ENCODE assay signal across 28 cellular contexts in genomic region chr1:66250075-66250474, GRCh38.
"Had no signal": no experiment of that assay in that cellular context is flagged by ENCODE, and none has a peak within 500 bp of the region (broad histone marks: within the 10 kb centered on the region; RNA-seq: fewer than 3 reads in every experiment).

No MANE protein-coding gene starts in this region.

- ATAC-seq: activated naive CD8-positive, alpha-beta T cell treated with anti-CD3 and anti-CD28 coated beads, Interleukin-2, amount 50 U/mL, for 24 hours; right lobe of liver; stimulated activated naive CD8-positive, alpha-beta T cell treated with anti-CD3 and anti-CD28 coated beads, Interleukin-15, Interleukin-2, amounts not matched to agents 100 U/mL and 50 U/mL, for 24 hours had no signal

- H3K9me3 ChIP-seq: esophagus squamous epithelium, left ventricle myocardium inferior, ovary, right lobe of liver, thoracic aorta, uterus had no signal

- H3K27me3 Mint-ChIP-seq: activated naive CD4-positive, alpha-beta T cell treated with anti-CD3 and anti-CD28 coated beads, Interleukin-2, amount 50 U/mL, for 24 hours; activated naive CD8-positive, alpha-beta T cell treated with anti-CD3 and anti-CD28 coated beads, Interleukin-2, amount 50 U/mL, for 24 hours; activated T-cell treated with anti-CD3 and anti-CD28 coated beads, Interleukin-2, amount 50 U/mL, for 24 hours; dendritic cell treated with granulocyte-macrophage colony-stimulating factor and Interleukin-4, amounts not matched to agents 40 ng/mL and 50 ng/mL, for 4 days had no signal

- H3K27me3 ChIP-seq: esophagus squamous epithelium, ovary, right lobe of liver, uterus had no signal

- H3K27ac Mint-ChIP-seq: activated naive CD8-positive, alpha-beta T cell treated with anti-CD3 and anti-CD28 coated beads, Interleukin-2, amount 50 U/mL, for 24 hours; activated T-cell treated with anti-CD3 and anti-CD28 coated beads, Interleukin-2, amount 50 U/mL, for 24 hours; activated T-helper 2 cell treated with anti-CD3 and anti-CD28 coated beads, Interferon-gamma antibody, Interleukin-2, Interleukin-4, amounts not matched to agents 10 μg/mL and 5 μg/mL and 100 μg/mL, durations not matched to agents 14 hours and 24 hours and 36 hours; dendritic cell treated with granulocyte-macrophage colony-stimulating factor and Interleukin-4, amounts not matched to agents 40 ng/mL and 50 ng/mL, for 4 days; progenitor cell of endocrine pancreas; type B pancreatic cell had no signal

- H3K9me3 Mint-ChIP-seq: activated naive CD4-positive, alpha-beta T cell treated with anti-CD3 and anti-CD28 coated beads, Interleukin-2, amount 50 U/mL, for 24 hours; activated naive CD8-positive, alpha-beta T cell treated with anti-CD3 and anti-CD28 coated beads, Interleukin-2, amount 50 U/mL, for 24 hours; activated T-cell treated with anti-CD3 and anti-CD28 coated beads, Interleukin-2, amount 50 U/mL, for 24 hours; activated T-helper 2 cell treated with anti-CD3 and anti-CD28 coated beads, Interferon-gamma antibody, Interleukin-2, Interleukin-4, amounts not matched to agents 10 μg/mL and 5 μg/mL and 100 μg/mL, durations not matched to agents 14 hours and 24 hours and 36 hours; dendritic cell treated with granulocyte-macrophage colony-stimulating factor and Interleukin-4, amounts not matched to agents 40 ng/mL and 50 ng/mL, for 4 days; type B pancreatic cell had no signal

- H3K4me3 ChIP-seq: esophagus squamous epithelium, left ventricle myocardium inferior, lung, ovary, right lobe of liver, thoracic aorta, uterus had no signal

- H3K4me3 Mint-ChIP-seq: activated naive CD4-positive, alpha-beta T cell treated with anti-CD3 and anti-CD28 coated beads, Interleukin-2, amount 50 U/mL, for 24 hours; activated naive CD8-positive, alpha-beta T cell treated with anti-CD3 and anti-CD28 coated beads, Interleukin-2, amount 50 U/mL, for 24 hours; activated T-cell treated with anti-CD3 and anti-CD28 coated beads, Interleukin-2, amount 50 U/mL, for 24 hours; dendritic cell treated with granulocyte-macrophage colony-stimulating factor and Interleukin-4, amounts not matched to agents 40 ng/mL and 50 ng/mL, for 4 days; type B pancreatic cell had no signal

- H3K4me1 ChIP-seq: esophagus squamous epithelium, right lobe of liver, uterus had no signal

- DNase-seq: activated CD4-positive, alpha-beta T cell treated with anti-CD3 and anti-CD28 coated beads for 4 hours; activated CD4-positive, alpha-beta T cell treated with anti-CD3 and anti-CD28 coated beads, Interleukin-2, amount 50 U/mL, for 4 hours; activated CD4-positive, CD25-positive, alpha-beta regulatory T cell; activated CD8-positive, alpha-beta memory T cell treated with anti-CD3 and anti-CD28 coated beads for 24 hours; activated CD8-positive, alpha-beta memory T cell treated with anti-CD3 and anti-CD28 coated beads, Interleukin-2, amount 50 U/mL, for 4 hours; activated naive CD8-positive, alpha-beta T cell treated with anti-CD3 and anti-CD28 coated beads, Interleukin-2, amount 50 U/mL, for 24 hours; activated T-cell treated with anti-CD3 and anti-CD28 coated beads, Interleukin-2, amount 50 U/mL, for 24 hours; amygdala; caudate nucleus; effector CD4-positive, alpha-beta T cell; esophagus squamous epithelium; foreskin melanocyte; islet precursor cell; left ventricle myocardium inferior; ovary; right lobe of liver; stimulated activated CD4-positive, alpha-beta T cell treated with anti-CD3 and anti-CD28 coated beads, Interleukin-2, amount 100 ng/mL, for 48 hours; stimulated activated naive CD8-positive, alpha-beta T cell treated with anti-CD3 and anti-CD28 coated beads, Interleukin-15, Interleukin-2, amounts not matched to agents 100 U/mL and 50 U/mL, for 24 hours; T-helper 2 cell; uterus had no signal

- H3K36me3 ChIP-seq: esophagus squamous epithelium, left ventricle myocardium inferior, ovary, right lobe of liver, thoracic aorta, uterus had no signal

- H3K36me3 Mint-ChIP-seq: activated naive CD4-positive, alpha-beta T cell treated with anti-CD3 and anti-CD28 coated beads, Interleukin-2, amount 50 U/mL, for 24 hours; type B pancreatic cell had no signal

- H3K27ac ChIP-seq: epithelial cell of prostate, esophagus squamous epithelium, left ventricle myocardium inferior, ovary, right lobe of liver, thoracic aorta, uterus had no signal
